In genomic region chr4:184644553-184645307, GRCh38 we compare ENCODE assay signal across 1 cellular context.
TF ChIP-seq lines count a peak whose summit lies in the region.

No MANE protein-coding gene starts in this region.

TF ChIP-seq in HepG2, 621 proteins besides CTCF, POLR2A, EP300 and RAD21:
- TF ChIP-seq ZNF7 (CRISPR knock-in tag; IDR thresholded peaks at IDR 0.05) (peak; percentile 58), KMT2B (CRISPR knock-in tag; IDR thresholded peaks at IDR 0.05) (no peak), ZBTB33 (CRISPR knock-in tag; IDR thresholded peaks at IDR 0.05) (peak; percentile 45; the same call in 1 of the 2 replicates), SATB2 (CRISPR knock-in tag; IDR thresholded peaks at IDR 0.05) (no peak), THYN1 (CRISPR knock-in tag; IDR thresholded peaks at IDR 0.05; ENCODE audit: borderline replicate concordance, low read depth) (no peak)
